ENCODE assay signal across 8 cellular contexts in the genomic region with DNA sequence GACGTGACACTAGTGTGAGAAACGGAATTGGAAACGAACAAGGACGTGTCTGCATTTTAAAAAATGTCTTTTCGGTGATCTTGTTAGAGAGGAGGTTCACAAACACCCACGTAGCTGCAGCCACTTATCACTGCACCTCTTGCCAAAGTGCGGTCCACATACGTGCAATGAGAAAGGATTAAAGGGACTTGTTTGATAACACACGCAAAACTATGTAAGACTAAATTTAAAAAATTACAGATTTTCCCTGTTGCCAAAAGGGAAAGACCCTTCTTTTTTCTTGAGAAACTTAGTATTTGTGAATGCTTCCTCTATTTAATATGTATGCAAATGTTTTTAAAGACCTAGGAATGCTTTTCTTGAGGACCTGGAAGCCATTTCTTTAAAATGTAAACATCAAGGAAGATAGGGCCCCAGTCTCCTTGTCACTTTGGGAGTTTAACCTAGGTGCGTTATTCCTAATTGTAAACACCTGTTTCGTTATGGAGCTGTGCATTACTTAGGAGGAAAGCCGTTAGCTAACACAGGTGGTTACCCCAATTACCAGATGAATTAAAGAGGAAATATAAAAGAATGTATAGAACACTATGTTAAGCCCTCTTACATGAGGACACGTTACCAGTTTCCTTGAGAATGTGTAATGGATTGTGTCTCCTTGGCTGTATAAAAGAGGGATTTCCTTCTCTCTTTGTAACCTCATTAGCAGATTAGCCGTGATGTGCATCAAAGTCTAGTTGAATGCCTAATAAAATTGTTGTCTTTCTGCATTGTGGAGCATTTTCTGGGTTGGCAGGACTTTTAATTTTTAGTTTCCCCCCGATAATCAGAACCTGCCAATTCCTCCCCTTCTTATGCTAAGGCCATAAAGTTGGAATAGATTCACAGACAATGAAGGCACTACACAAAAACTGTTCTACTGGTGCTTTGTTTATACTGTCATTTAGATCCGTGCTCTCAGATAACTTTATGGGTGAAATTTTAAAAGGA. TPM values are rescaled to one million over a fixed set of nuclear protein-coding genes. Genes with fewer than 3 reads are reported as not detected.
DNase-seq lines count a peak whose midpoint lies in the region; ATAC-seq and TF ChIP-seq lines count a peak whose summit lies in the region.

No MANE protein-coding gene starts in this region.

- POLR2A ChIA-PET in A673 (lab: Charles Lee; ENCODE audit: low non-redundant PET): no interaction called here

- peaks cover 3% of the 10 kb centered on the region for H3K27me3 Mint-ChIP-seq in T-helper 2 cell treated with Interferon-gamma antibody and Interleukin-4, amounts not matched to agents 5 μg/mL and 100 μg/mL, for 36 hours (ENCODE audit: low read depth)
- H3K27me3 Mint-ChIP-seq in glutamatergic neuron (ENCODE audit: unreplicated experiment): peaks cover 5% of the 10 kb centered on the region

- no peaks in the 10 kb centered on the region for H3K36me3 ChIP-seq in A673 (ENCODE audit: insufficient read depth, low read length, poor library complexity, severe bottlenecking)
- H3K36me3 ChIP-seq in skeletal muscle satellite cell (ENCODE audit: insufficient read depth, low read length): no peaks in the 10 kb centered on the region

- H3K4me3 Mint-ChIP-seq in T-helper 2 cell treated with Interferon-gamma antibody and Interleukin-4, amounts not matched to agents 5 μg/mL and 100 μg/mL, for 36 hours: peak overlapping the region; percentile 90
- H3K4me3 Mint-ChIP-seq in glutamatergic neuron (ENCODE audit: unreplicated experiment): peak overlapping the region; percentile 94

- peak overlapping the region; percentile 87 for H3K4me2 ChIP-seq in skeletal muscle satellite cell (ENCODE audit: low read length)

- no peaks in the 10 kb centered on the region for H3K27me3 ChIP-seq in A673 (replicated peaks; ENCODE audit: insufficient read depth, low read depth, low read length, poor library complexity)
- no peaks in the 10 kb centered on the region for H3K27me3 ChIP-seq in skeletal muscle satellite cell (ENCODE audit: control insufficient read depth, insufficient read depth, low read length)

- ATAC-seq in GM19324 (IDR thresholded peaks at IDR 0.05; ENCODE audit: low FRiP score, unreplicated experiment) (peak; percentile 1), GM19463 (IDR thresholded peaks at IDR 0.05; ENCODE audit: unreplicated experiment) (no peak)

- H3K4me3 ChIP-seq in A673 (ENCODE audit: low read depth, low read length, poor library complexity, severe bottlenecking) (peak overlapping the region; percentile 59), skeletal muscle satellite cell (ENCODE audit: low read length) (peak overlapping the region; percentile 71)

- peaks cover 39% of the 10 kb centered on the region for H3K4me1 ChIP-seq in A673 (ENCODE audit: insufficient read depth, low read length, poor library complexity, severe bottlenecking)
- peaks cover 22% of the 10 kb centered on the region for H3K4me1 ChIP-seq in skeletal muscle satellite cell (ENCODE audit: control insufficient read depth, insufficient read depth, low read length)

- TSS peak; percentile 79 for BruUV-seq in A673 (replicated peaks; lab: Mats Ljungman, UMichigan)

- intact Hi-C loops in A673 (cut with micrococcal nuclease; ENCODE audit: unreplicated experiment): loop anchor here (5.0 to 10.0 kb wide), 3 partner anchors 135 to 282 kb away; no protein-coding TSS in a partner anchor

- peak overlapping the region; percentile 92 for H3K27ac ChIP-seq in A673 (ENCODE audit: low read depth, low read length, poor library complexity, severe bottlenecking)

- no peaks in the 10 kb centered on the region for H3K9me3 ChIP-seq in A673 (ENCODE audit: low read depth, low read length, poor library complexity, severe bottlenecking)
- H3K9me3 ChIP-seq in skeletal muscle satellite cell (replicated peaks; ENCODE audit: low read length): no peaks in the 10 kb centered on the region

- CTCF ChIA-PET in A673 (lab: Charles Lee): no interaction called here

- H3K9ac ChIP-seq in skeletal muscle satellite cell (ENCODE audit: low read depth, low read length): peak overlapping the region; percentile 92

- no peaks in the 10 kb centered on the region for H3K9me3 Mint-ChIP-seq in T-helper 2 cell treated with Interferon-gamma antibody and Interleukin-4, amounts not matched to agents 5 μg/mL and 100 μg/mL, for 36 hours
- peaks cover 6% of the 10 kb centered on the region for H3K9me3 Mint-ChIP-seq in glutamatergic neuron (ENCODE audit: unreplicated experiment)

- peak overlapping the region; percentile 94 for H3K27ac Mint-ChIP-seq in T-helper 2 cell treated with Interferon-gamma antibody and Interleukin-4, amounts not matched to agents 5 μg/mL and 100 μg/mL, for 36 hours
- H3K27ac Mint-ChIP-seq in glutamatergic neuron (ENCODE audit: unreplicated experiment): peak overlapping the region; percentile 69

- H3K4me1 Mint-ChIP-seq in T-helper 2 cell treated with Interferon-gamma antibody and Interleukin-4, amounts not matched to agents 5 μg/mL and 100 μg/mL, for 36 hours (ENCODE audit: low read depth): peaks cover 40% of the 10 kb centered on the region
- H3K4me1 Mint-ChIP-seq in glutamatergic neuron (ENCODE audit: low read depth, unreplicated experiment): peaks cover 1% of the 10 kb centered on the region

- DNase-seq in A673 (ENCODE audit: low spot score): peak; percentile 77
- DNase-seq in T-helper 2 cell treated with Interferon-gamma antibody and Interleukin-4, amounts not matched to agents 5 μg/mL and 100 μg/mL, for 36 hours (ENCODE audit: low spot score): no peak
- DNase-seq in glutamatergic neuron: no peak
- DNase-seq in NCI-H2227 (lab: John Stamatoyannopoulos, UW; ENCODE audit: unreplicated experiment): no peak
- DNase-seq in DMS 273 (lab: John Stamatoyannopoulos, UW; ENCODE audit: unreplicated experiment): no peak

- no peak for TF ChIP-seq CTCF in A673 (conservative IDR thresholded peaks at IDR 0.05; ENCODE audit: low read depth, low read length)
- TF ChIP-seq CTCF in glutamatergic neuron (IDR thresholded peaks at IDR 0.05; ENCODE audit: partially characterized antibody, unreplicated experiment): no peak

- peaks cover 11% of the 10 kb centered on the region for H3K36me3 Mint-ChIP-seq in T-helper 2 cell treated with Interferon-gamma antibody and Interleukin-4, amounts not matched to agents 5 μg/mL and 100 μg/mL, for 36 hours (ENCODE audit: low read depth)
- H3K36me3 Mint-ChIP-seq in glutamatergic neuron (ENCODE audit: unreplicated experiment): no peaks in the 10 kb centered on the region

RNA-seq across cellular contexts. Expression of gene LEKR1, which starts 1.0 kb away (rescaled TPM):
- 0.76 and 0.90 TPM in 2 replicates for total RNA-seq in A673 (2021)
- 0.56 TPM for total RNA-seq in glutamatergic neuron (ENCODE audit: unreplicated experiment)
- 0.44 TPM in 1 of 2 replicates, not detected in the other for total RNA-seq in skeletal muscle satellite cell (2012; rRNA removed)
